ENCODE assay signal across 34 cellular contexts in genomic region chr1:81850495-81850894, GRCh38. TPM values are rescaled to one million over a fixed set of nuclear protein-coding genes. Genes with fewer than 3 reads are reported as not detected.
"Had no signal": no experiment of that assay in that cellular context is flagged by ENCODE, and none has a peak within 500 bp of the region (broad histone marks: within the 10 kb centered on the region; RNA-seq: fewer than 3 reads in every experiment).

No MANE protein-coding gene starts in this region.

- H3K4me1 ChIP-seq: breast epithelium, foreskin keratinocyte, gastrocnemius medialis had no signal

- H3K4me3 ChIP-seq: ascending aorta, breast epithelium, gastrocnemius medialis, heart right ventricle had no signal

- H3K27me3 Mint-ChIP-seq: activated CD4-positive, alpha-beta memory T cell treated with anti-CD3 and anti-CD28 coated beads for 36 hours; activated CD4-positive, alpha-beta T cell treated with anti-CD3 and anti-CD28 coated beads for 36 hours; activated CD4-positive, alpha-beta T cell treated with anti-CD3 and anti-CD28 coated beads, Interleukin-2, amount 10 ng/mL, durations not matched to agents 24 days and 14 days; activated CD8-positive, alpha-beta memory T cell treated with anti-CD3 and anti-CD28 coated beads, Interleukin-2, amount 10 ng/mL, durations not matched to agents 7 days and 5 days; activated naive CD4-positive, alpha-beta T cell treated with anti-CD3 and anti-CD28 coated beads, Interleukin-2, amount 50 U/mL, for 24 hours; activated naive CD8-positive, alpha-beta T cell treated with anti-CD3 and anti-CD28 coated beads, Interleukin-2, amount 10 ng/mL, durations not matched to agents 7 days and 5 days; effector memory CD8-positive, alpha-beta T cell; T-helper 17 cell had no signal

- H3K27ac ChIP-seq: ascending aorta, breast epithelium, foreskin keratinocyte, gastrocnemius medialis, heart right ventricle had no signal

- H3K9me3 Mint-ChIP-seq: activated CD4-positive, alpha-beta memory T cell treated with anti-CD3 and anti-CD28 coated beads for 36 hours; activated CD4-positive, alpha-beta T cell treated with anti-CD3 and anti-CD28 coated beads, Interleukin-2, amount 10 ng/mL, durations not matched to agents 24 days and 14 days; activated naive CD4-positive, alpha-beta T cell treated with anti-CD3 and anti-CD28 coated beads for 36 hours; activated naive CD4-positive, alpha-beta T cell treated with anti-CD3 and anti-CD28 coated beads, Interleukin-2, amount 50 U/mL, for 24 hours; activated naive CD8-positive, alpha-beta T cell treated with anti-CD3 and anti-CD28 coated beads, Interleukin-2, amount 10 ng/mL, durations not matched to agents 7 days and 5 days; activated T-helper 1 cell treated with anti-CD3 and anti-CD28 coated beads, Interleukin-12 subunit alpha, Interleukin-12 subunit beta, Interleukin-2, Interleukin-4 antibody, amounts not matched to agents 30 ng/mL and 10 ng/mL and 1 ng/mL, durations not matched to agents 14 hours and 24 hours and 36 hours; activated T-helper 2 cell treated with anti-CD3 and anti-CD28 coated beads, Interferon-gamma antibody, Interleukin-2, Interleukin-4, amounts not matched to agents 10 μg/mL and 5 μg/mL and 100 μg/mL, durations not matched to agents 14 hours and 24 hours and 36 hours; brain; T-helper 2 cell treated with Interferon-gamma antibody and Interleukin-4, amounts not matched to agents 5 μg/mL and 100 μg/mL, for 36 hours had no signal

- H3K36me3 ChIP-seq: ascending aorta, breast epithelium, gastrocnemius medialis, heart right ventricle had no signal

- ATAC-seq: activated CD4-positive, alpha-beta T cell treated with anti-CD3 and anti-CD28 coated beads for 36 hours; activated CD8-positive, alpha-beta memory T cell treated with anti-CD3 and anti-CD28 coated beads, Interleukin-2, amount 10 ng/mL, durations not matched to agents 7 days and 5 days; activated CD8-positive, alpha-beta T cell treated with anti-CD3 and anti-CD28 coated beads, Interleukin-2, amount 10 ng/mL, durations not matched to agents 7 days and 5 days; effector memory CD8-positive, alpha-beta T cell; esophagus mucosa; foreskin keratinocyte; gastrocnemius medialis; heart right ventricle; T-helper 17 cell had no signal

- H3K27me3 ChIP-seq: ascending aorta, breast epithelium, foreskin keratinocyte, gastrocnemius medialis, heart right ventricle had no signal

- H3K4me1 Mint-ChIP-seq: activated CD4-positive, alpha-beta T cell treated with anti-CD3 and anti-CD28 coated beads for 36 hours; activated CD4-positive, alpha-beta T cell treated with anti-CD3 and anti-CD28 coated beads, Interleukin-2, amount 10 ng/mL, durations not matched to agents 24 days and 14 days; activated CD8-positive, alpha-beta memory T cell treated with anti-CD3 and anti-CD28 coated beads, Interleukin-2, amount 10 ng/mL, durations not matched to agents 7 days and 5 days; activated naive CD4-positive, alpha-beta T cell treated with anti-CD3 and anti-CD28 coated beads, Interleukin-2, amount 50 U/mL, for 24 hours; activated naive CD8-positive, alpha-beta T cell treated with anti-CD3 and anti-CD28 coated beads, Interleukin-2, amount 10 ng/mL, durations not matched to agents 7 days and 5 days; T-helper 17 cell had no signal

- H3K4me3 Mint-ChIP-seq: activated CD4-positive, alpha-beta memory T cell treated with anti-CD3 and anti-CD28 coated beads for 36 hours; activated CD4-positive, alpha-beta T cell treated with anti-CD3 and anti-CD28 coated beads for 36 hours; activated CD4-positive, alpha-beta T cell treated with anti-CD3 and anti-CD28 coated beads, Interleukin-2, amount 10 ng/mL, durations not matched to agents 24 days and 14 days; activated CD8-positive, alpha-beta memory T cell treated with anti-CD3 and anti-CD28 coated beads, Interleukin-2, amount 10 ng/mL, durations not matched to agents 7 days and 5 days; activated CD8-positive, alpha-beta T cell treated with anti-CD3 and anti-CD28 coated beads, Interleukin-2, amount 10 ng/mL, durations not matched to agents 7 days and 5 days; activated naive CD4-positive, alpha-beta T cell treated with anti-CD3 and anti-CD28 coated beads for 36 hours; activated naive CD4-positive, alpha-beta T cell treated with anti-CD3 and anti-CD28 coated beads, Interleukin-2, amount 50 U/mL, for 24 hours; activated naive CD8-positive, alpha-beta T cell treated with anti-CD3 and anti-CD28 coated beads, Interleukin-2, amount 10 ng/mL, durations not matched to agents 7 days and 5 days; activated T-helper 1 cell treated with anti-CD3 and anti-CD28 coated beads, Interleukin-12 subunit alpha, Interleukin-12 subunit beta, Interleukin-2, Interleukin-4 antibody, amounts not matched to agents 30 ng/mL and 10 ng/mL and 1 ng/mL, durations not matched to agents 14 hours and 24 hours and 36 hours; brain; effector memory CD8-positive, alpha-beta T cell; T-helper 17 cell; T-helper 2 cell treated with Interferon-gamma antibody and Interleukin-4, amounts not matched to agents 5 μg/mL and 100 μg/mL, for 36 hours had no signal

- H3K27ac Mint-ChIP-seq: activated CD4-positive, alpha-beta memory T cell treated with anti-CD3 and anti-CD28 coated beads for 36 hours; activated CD4-positive, alpha-beta T cell treated with anti-CD3 and anti-CD28 coated beads for 36 hours; activated CD4-positive, alpha-beta T cell treated with anti-CD3 and anti-CD28 coated beads, Interleukin-2, amount 10 ng/mL, durations not matched to agents 24 days and 14 days; activated CD8-positive, alpha-beta memory T cell treated with anti-CD3 and anti-CD28 coated beads, Interleukin-2, amount 10 ng/mL, durations not matched to agents 7 days and 5 days; activated CD8-positive, alpha-beta T cell treated with anti-CD3 and anti-CD28 coated beads, Interleukin-2, amount 10 ng/mL, durations not matched to agents 7 days and 5 days; activated naive CD4-positive, alpha-beta T cell treated with anti-CD3 and anti-CD28 coated beads for 36 hours; activated naive CD4-positive, alpha-beta T cell treated with anti-CD3 and anti-CD28 coated beads, Interleukin-2, amount 50 U/mL, for 24 hours; activated naive CD8-positive, alpha-beta T cell treated with anti-CD3 and anti-CD28 coated beads, Interleukin-2, amount 10 ng/mL, durations not matched to agents 7 days and 5 days; activated T-helper 1 cell treated with anti-CD3 and anti-CD28 coated beads, Interleukin-12 subunit alpha, Interleukin-12 subunit beta, Interleukin-2, Interleukin-4 antibody, amounts not matched to agents 30 ng/mL and 10 ng/mL and 1 ng/mL, durations not matched to agents 14 hours and 24 hours and 36 hours; activated T-helper 2 cell treated with anti-CD3 and anti-CD28 coated beads, Interferon-gamma antibody, Interleukin-2, Interleukin-4, amounts not matched to agents 10 μg/mL and 5 μg/mL and 100 μg/mL, durations not matched to agents 14 hours and 24 hours and 36 hours; effector memory CD8-positive, alpha-beta T cell; T-helper 17 cell; T-helper 2 cell treated with Interferon-gamma antibody and Interleukin-4, amounts not matched to agents 5 μg/mL and 100 μg/mL, for 36 hours had no signal

- DNase-seq: activated CD4-positive, alpha-beta memory T cell treated with anti-CD3 and anti-CD28 coated beads for 36 hours; activated CD4-positive, alpha-beta T cell treated with anti-CD3 and anti-CD28 coated beads for 36 hours; activated CD4-positive, alpha-beta T cell treated with anti-CD3 and anti-CD28 coated beads, Interleukin-2, amount 10 ng/mL, durations not matched to agents 24 days and 14 days; activated CD4-positive, CD25-positive, alpha-beta regulatory T cell; activated CD4-positive, CD25-positive, alpha-beta regulatory T cell treated with anti-CD3 and anti-CD28 coated beads, Interleukin-2, amount 50 U/mL, for 72 hours; activated CD8-positive, alpha-beta memory T cell treated with anti-CD3 and anti-CD28 coated beads, Interleukin-2, amount 10 ng/mL, durations not matched to agents 7 days and 5 days; activated CD8-positive, alpha-beta memory T cell treated with anti-CD3 and anti-CD28 coated beads, Interleukin-2, amount 50 U/mL, for 4 hours; activated CD8-positive, alpha-beta T cell treated with anti-CD3 and anti-CD28 coated beads, Interleukin-2, amount 10 ng/mL, durations not matched to agents 7 days and 5 days; activated effector memory CD4-positive, alpha-beta T cell treated with anti-CD3 and anti-CD28 coated beads, Interleukin-2, amount 50 U/mL, for 16 hours; activated naive CD4-positive, alpha-beta T cell treated with anti-CD3 and anti-CD28 coated beads for 36 hours; activated naive CD8-positive, alpha-beta T cell treated with anti-CD3 and anti-CD28 coated beads, Interleukin-2, amount 10 ng/mL, durations not matched to agents 7 days and 5 days; activated T-cell treated with anti-CD3 and anti-CD28 coated beads, Interleukin-2, amount 50 U/mL, for 1 hour; activated T-cell treated with anti-CD3 and anti-CD28 coated beads, Interleukin-2, amount 50 U/mL, for 48 hours; caudate nucleus; cortex of kidney; dermis blood vessel endothelial cell; effector CD4-positive, alpha-beta T cell; effector memory CD8-positive, alpha-beta T cell; foreskin keratinocyte; gastrocnemius medialis; glutamatergic neuron; heart right ventricle; T-helper 1 cell; T-helper 17 cell; T1000 had no signal

- H3K36me3 Mint-ChIP-seq: activated CD4-positive, alpha-beta memory T cell treated with anti-CD3 and anti-CD28 coated beads for 36 hours; activated CD8-positive, alpha-beta memory T cell treated with anti-CD3 and anti-CD28 coated beads, Interleukin-2, amount 10 ng/mL, durations not matched to agents 7 days and 5 days; activated naive CD4-positive, alpha-beta T cell treated with anti-CD3 and anti-CD28 coated beads, Interleukin-2, amount 50 U/mL, for 24 hours; activated naive CD8-positive, alpha-beta T cell treated with anti-CD3 and anti-CD28 coated beads, Interleukin-2, amount 10 ng/mL, durations not matched to agents 7 days and 5 days had no signal

- H3K9me3 ChIP-seq: ascending aorta, breast epithelium, gastrocnemius medialis, heart right ventricle had no signal

RNA-seq across cellular contexts. Expression of gene ADGRL2, which starts 49.8 kb away (rescaled TPM):
- total RNA-seq: activated CD4-positive, alpha-beta memory T cell treated with anti-CD3 and anti-CD28 coated beads for 36 hours; activated CD4-positive, alpha-beta T cell treated with anti-CD3 and anti-CD28 coated beads for 36 hours; activated CD8-positive, alpha-beta memory T cell treated with anti-CD3 and anti-CD28 coated beads for 36 hours; activated CD8-positive, alpha-beta T cell treated with anti-CD3 and anti-CD28 coated beads, Interleukin-2, amount 10 ng/mL, durations not matched to agents 7 days and 5 days; activated naive CD4-positive, alpha-beta T cell treated with anti-CD3 and anti-CD28 coated beads for 36 hours; activated naive CD8-positive, alpha-beta T cell treated with anti-CD3 and anti-CD28 coated beads, Interleukin-2, amount 10 ng/mL, durations not matched to agents 7 days and 5 days; activated T-helper 1 cell treated with anti-CD3 and anti-CD28 coated beads, Interleukin-12 subunit alpha, Interleukin-12 subunit beta, Interleukin-2, Interleukin-4 antibody, amounts not matched to agents 30 ng/mL and 10 ng/mL and 1 ng/mL, durations not matched to agents 14 hours and 24 hours and 36 hours; activated T-helper 2 cell treated with anti-CD3 and anti-CD28 coated beads, Interferon-gamma antibody, Interleukin-2, Interleukin-4, amounts not matched to agents 10 μg/mL and 5 μg/mL and 100 μg/mL, durations not matched to agents 14 hours and 24 hours and 36 hours; T-helper 17 cell had no signal
